27 cellular contexts compared by ENCODE assay signal in genomic region chr4:65719635-65720034, GRCh38. TPM values are rescaled to one million over a fixed set of nuclear protein-coding genes. Genes with fewer than 3 reads are reported as not detected.
"Had no signal": no experiment of that assay in that cellular context is flagged by ENCODE, and none has a peak within 500 bp of the region (broad histone marks: within the 10 kb centered on the region; RNA-seq: fewer than 3 reads in every experiment).

No MANE protein-coding gene starts in this region.

- ATAC-seq: mucosa of descending colon; naive thymus-derived CD4-positive, alpha-beta T cell; natural killer cell treated with Interleukin-12 subunit alpha and Interleukin-12 subunit beta and Interleukin-15 and Interleukin-18, amount 100 ng/mL, for 72 hours; right lobe of liver; stimulated activated naive B cell treated with anti-CD40 and anti-IgM and Interleukin-4, amounts not matched to agents 10 μg/mL and 1 μg/mL and 100 μg/mL, for 72 hours; stimulated activated naive CD8-positive, alpha-beta T cell treated with anti-CD3 and anti-CD28 coated beads, Interleukin-15, Interleukin-2, amounts not matched to agents 100 U/mL and 50 U/mL, for 24 hours had no signal

- H3K4me3 ChIP-seq: left ventricle myocardium inferior, lung, mucosa of descending colon, ovary, right atrium auricular region, right lobe of liver, skin epidermis, stomach, testis, thyroid gland, transverse colon, upper lobe of left lung, vagina had no signal

- DNase-seq: hypothalamus; immature natural killer cell; left ventricle myocardium inferior; midbrain; mucosa of descending colon; naive thymus-derived CD4-positive, alpha-beta T cell; ovary; right lobe of liver; stimulated activated CD4-positive, alpha-beta T cell treated with anti-CD3 and anti-CD28 coated beads, Interleukin-12 subunit alpha, Interleukin-12 subunit beta, amount 100 ng/mL, for 4 hours; stimulated activated CD4-positive, alpha-beta T cell treated with anti-CD3 and anti-CD28 coated beads, Interleukin-15, amount 100 ng/mL, for 24 hours; stimulated activated CD4-positive, alpha-beta T cell treated with anti-CD3 and anti-CD28 coated beads, Interleukin-2, amount 100 ng/mL, for 24 hours; stimulated activated CD4-positive, alpha-beta T cell treated with anti-CD3 and anti-CD28 coated beads, Interleukin-4, amount 100 ng/mL, for 1 hour; stimulated activated naive B cell treated with anti-CD40 and anti-IgM and Interleukin-4, amounts not matched to agents 10 μg/mL and 1 μg/mL and 100 μg/mL, for 72 hours; stimulated activated naive CD8-positive, alpha-beta T cell treated with anti-CD3 and anti-CD28 coated beads, Interleukin-15, Interleukin-2, amounts not matched to agents 100 U/mL and 50 U/mL, for 24 hours; stomach; testis; thyroid gland; transverse colon; upper lobe of left lung had no signal

- H3K27ac ChIP-seq: left ventricle myocardium inferior, ovary, right atrium auricular region, right lobe of liver, skin epidermis, stomach, testis, thyroid gland, transverse colon, upper lobe of left lung, vagina had no signal

- H3K4me1 Mint-ChIP-seq: immature natural killer cell; naive thymus-derived CD4-positive, alpha-beta T cell; stimulated activated naive B cell treated with anti-CD40 and anti-IgM and Interleukin-4, amounts not matched to agents 10 μg/mL and 1 μg/mL and 100 μg/mL, for 72 hours had no signal

- H3K4me3 Mint-ChIP-seq: immature natural killer cell; naive thymus-derived CD4-positive, alpha-beta T cell; natural killer cell treated with Interleukin-12 subunit alpha and Interleukin-12 subunit beta and Interleukin-15 and Interleukin-18, amount 100 ng/mL, for 72 hours; stimulated activated naive B cell treated with anti-CD40 and anti-IgM and Interleukin-4, amounts not matched to agents 10 μg/mL and 1 μg/mL and 100 μg/mL, for 72 hours had no signal

- H3K36me3 ChIP-seq: left ventricle myocardium inferior, ovary, right atrium auricular region, right lobe of liver, stomach, thyroid gland, transverse colon, upper lobe of left lung, vagina had no signal

- H3K9me3 ChIP-seq: mucosa of descending colon, ovary, right atrium auricular region, right lobe of liver, testis, thyroid gland, transverse colon, upper lobe of left lung, vagina had no signal

- H3K27me3 Mint-ChIP-seq: naive thymus-derived CD4-positive, alpha-beta T cell; natural killer cell treated with Interleukin-12 subunit alpha and Interleukin-12 subunit beta and Interleukin-15 and Interleukin-18, amount 100 ng/mL, for 72 hours; progenitor cell of endocrine pancreas; stimulated activated naive B cell treated with anti-CD40 and anti-IgM and Interleukin-4, amounts not matched to agents 10 μg/mL and 1 μg/mL and 100 μg/mL, for 72 hours had no signal

- H3K27ac Mint-ChIP-seq: immature natural killer cell; naive thymus-derived CD4-positive, alpha-beta T cell; natural killer cell treated with Interleukin-12 subunit alpha and Interleukin-12 subunit beta and Interleukin-15 and Interleukin-18, amount 100 ng/mL, for 72 hours; progenitor cell of endocrine pancreas; stimulated activated naive B cell treated with anti-CD40 and anti-IgM and Interleukin-4, amounts not matched to agents 10 μg/mL and 1 μg/mL and 100 μg/mL, for 72 hours had no signal

- H3K4me1 ChIP-seq: left ventricle myocardium inferior, right atrium auricular region, right lobe of liver, stomach, testis, thyroid gland, transverse colon, upper lobe of left lung, vagina had no signal

- H3K27me3 ChIP-seq: right atrium auricular region, right lobe of liver, stomach, testis, thyroid gland, transverse colon, upper lobe of left lung, vagina had no signal

- H3K36me3 Mint-ChIP-seq: immature natural killer cell; naive thymus-derived CD4-positive, alpha-beta T cell; natural killer cell treated with Interleukin-12 subunit alpha and Interleukin-12 subunit beta and Interleukin-15 and Interleukin-18, amount 100 ng/mL, for 72 hours; stimulated activated naive B cell treated with anti-CD40 and anti-IgM and Interleukin-4, amounts not matched to agents 10 μg/mL and 1 μg/mL and 100 μg/mL, for 72 hours had no signal

RNA-seq across cellular contexts. Expression of gene EPHA5, which starts 49.3 kb away (rescaled TPM):
- total RNA-seq: left ventricle myocardium inferior; mesenteric fat pad; naive thymus-derived CD4-positive, alpha-beta T cell; natural killer cell treated with Interleukin-12 subunit alpha and Interleukin-12 subunit beta and Interleukin-15 and Interleukin-18, amount 100 ng/mL, for 72 hours; progenitor cell of endocrine pancreas; pulmonary artery endothelial cell; right lobe of liver had no signal
